In genomic region chr12:95179011-95179410, GRCh38 we compare ENCODE assay signal across 22 cellular contexts.
"Had no signal": no experiment of that assay in that cellular context is flagged by ENCODE, and none has a peak within 500 bp of the region (broad histone marks: within the 10 kb centered on the region; RNA-seq: fewer than 3 reads in every experiment).

No MANE protein-coding gene starts in this region.

- H3K4me1 Mint-ChIP-seq: naive thymus-derived CD8-positive, alpha-beta T cell had no signal

- H3K4me3 ChIP-seq: coronary artery, hepatocyte, lung, mucosa of descending colon, right atrium auricular region, sigmoid colon, skin epidermis, uterus had no signal

- H3K4me2 ChIP-seq: hepatocyte had no signal

- H3K27me3 Mint-ChIP-seq: naive thymus-derived CD8-positive, alpha-beta T cell; type B pancreatic cell had no signal

- H3K9me3 Mint-ChIP-seq: endodermal cell; naive thymus-derived CD8-positive, alpha-beta T cell had no signal

- H3K4me3 Mint-ChIP-seq: endodermal cell; naive thymus-derived CD8-positive, alpha-beta T cell; type B pancreatic cell had no signal

- H3K36me3 Mint-ChIP-seq: naive thymus-derived CD8-positive, alpha-beta T cell had no signal

- H3K9me3 ChIP-seq: mucosa of descending colon, neutrophil, right atrium auricular region, sigmoid colon, uterus had no signal

- H3K27ac ChIP-seq: coronary artery, hepatocyte, neutrophil, right atrium auricular region, sigmoid colon, skin epidermis, uterus had no signal

- H2AFZ ChIP-seq: hepatocyte had no signal

- H3K27me3 ChIP-seq: hepatocyte, neutrophil, right atrium auricular region, sigmoid colon, uterus had no signal

- H3K4me1 ChIP-seq: uterus had no signal

- DNase-seq: effector CD4-positive, alpha-beta T cell; endodermal cell; erythroblast; foreskin melanocyte; head of caudate nucleus; left colon; left ventricle myocardium superior; mesenchymal stem cell; mucosa of descending colon; naive thymus-derived CD8-positive, alpha-beta T cell; sigmoid colon; stimulated activated CD4-positive, alpha-beta T cell treated with anti-CD3 and anti-CD28 coated beads, Interleukin-12 subunit alpha, Interleukin-12 subunit beta, amount 100 ng/mL, for 4 hours; stimulated activated naive CD4-positive, alpha-beta T cell; uterus had no signal

- FAIRE-seq: endothelial cell of umbilical vein had no signal

- H3K36me3 ChIP-seq: neutrophil, right atrium auricular region, sigmoid colon, uterus had no signal

- H3K27ac Mint-ChIP-seq: endodermal cell; naive thymus-derived CD8-positive, alpha-beta T cell; type B pancreatic cell had no signal

- ATAC-seq: left colon; left ventricle myocardium superior; mucosa of descending colon; naive thymus-derived CD8-positive, alpha-beta T cell had no signal
